In genomic region chr2:54598347-54599325, GRCh38 we compare ENCODE assay signal across 14 cellular contexts.
DNase-seq lines count a peak whose midpoint lies in the region; ATAC-seq, FAIRE-seq and TF ChIP-seq lines count a peak whose summit lies in the region.
"Had no signal": no experiment of that assay in that cellular context is flagged by ENCODE, and none has a peak within 500 bp of the region (broad histone marks: within the 10 kb centered on the region; RNA-seq: fewer than 3 reads in every experiment).

No MANE protein-coding gene starts in this region.

- WGBS in K562 (ENCODE audit: insufficient coverage, low coverage, missing lambda C conversion rate), result 92% methylated on average over 14 of the region's 14 CpGs
- 86% methylated on average over 14 of the region's 14 CpGs for WGBS in liver
- WGBS in trophoblast cell (ENCODE audit: extremely low coverage, insufficient coverage, insufficient read length), result no CpG with 5 or more reads among the region's 14 CpGs

- H3K36me3 Mint-ChIP-seq in activated naive CD4-positive, alpha-beta T cell treated with anti-CD3 and anti-CD28 coated beads, Interleukin-2, amount 10 ng/mL, durations not matched to agents 7 days and 5 days, result peaks cover 74% of the 10 kb centered on the region

- H3K9ac ChIP-seq in K562 (ENCODE audit: insufficient read depth in 1 of 2, low read depth in 2 of 2, low read length in 2 of 2) (no peak overlapping the region; a peak in 1 of 4 replicates), liver (ENCODE audit: low read depth in 1 of 2, low read length in 2 of 2) (no peak overlapping the region), trophoblast cell (ENCODE audit: low read length) (no peak overlapping the region)

- H3K4me3 ChIP-seq in K562 (no peak overlapping the region), liver (ENCODE audit: low read depth in 1 of 3, low read length in 3 of 3) (no peak overlapping the region), tibial artery (no peak overlapping the region), trophoblast cell (ENCODE audit: low read depth, low read length) (no peak overlapping the region)

- H4K12ac ChIP-seq in trophoblast cell (ENCODE audit: low read depth, low read length), result no peak overlapping the region

- no peak overlapping the region for H3K18ac ChIP-seq in trophoblast cell (ENCODE audit: low read length)

- no peak overlapping the region for H3K27ac ChIP-seq in K562 (ENCODE audit: extremely low read depth, low read depth, low read length)
- peak overlapping the region; percentile 44 to 62 for H3K27ac ChIP-seq in liver (ENCODE audit: low read depth in 1 of 2, low read length in 2 of 2)
- peak overlapping the region; percentile 52 to 67 for H3K27ac ChIP-seq in tibial artery
- no peak overlapping the region for H3K27ac ChIP-seq in trophoblast cell (ENCODE audit: low read depth, low read length)
- H3K27ac ChIP-seq: HL-60 had no signal

- no peaks in the 10 kb centered on the region for H3K79me1 ChIP-seq in trophoblast cell (ENCODE audit: low read length)

- H3K9me3 Mint-ChIP-seq in activated naive CD4-positive, alpha-beta T cell treated with anti-CD3 and anti-CD28 coated beads, Interleukin-2, amount 10 ng/mL, durations not matched to agents 7 days and 5 days, result no peaks in the 10 kb centered on the region

- H3K27me3 Mint-ChIP-seq in activated naive CD4-positive, alpha-beta T cell treated with anti-CD3 and anti-CD28 coated beads, Interleukin-2, amount 10 ng/mL, durations not matched to agents 7 days and 5 days, result no peaks in the 10 kb centered on the region

- H2AFZ ChIP-seq in K562 (ENCODE audit: low read depth, low read length) (no peak overlapping the region), trophoblast cell (ENCODE audit: insufficient read depth, low read length, poor library complexity) (no peak overlapping the region)

- H3K14ac ChIP-seq in trophoblast cell (ENCODE audit: low read length), result no peak overlapping the region

- TF ChIP-seq RAD21 in K562 (CRISPR knock-in tag; conservative IDR thresholded peaks at IDR 0.05 in 1 of 2, IDR thresholded peaks at IDR 0.05 in 1 of 2) (no peak), liver (IDR thresholded peaks at IDR 0.05) (no peak)

- H3K4me1 Mint-ChIP-seq in activated naive CD4-positive, alpha-beta T cell treated with anti-CD3 and anti-CD28 coated beads, Interleukin-2, amount 10 ng/mL, durations not matched to agents 7 days and 5 days, result peaks cover 94% of the 10 kb centered on the region

- peak overlapping the region; percentile 80 for H3K27ac Mint-ChIP-seq in activated naive CD4-positive, alpha-beta T cell treated with anti-CD3 and anti-CD28 coated beads, Interleukin-2, amount 10 ng/mL, durations not matched to agents 7 days and 5 days

- ATAC-seq in K562, result no peak

- no peaks in the 10 kb centered on the region for H3K9me1 ChIP-seq in K562 (ENCODE audit: control insufficient read depth, insufficient read depth, low read length)

- in situ Hi-C loops in K562 (cut with MboI), result no loop called here

- no peak for TF ChIP-seq CTCF in K562 (IDR thresholded peaks at IDR 0.05 in 2 of 3, conservative IDR thresholded peaks at IDR 0.05 in 1 of 3; ENCODE audit: insufficient read depth in 2 of 3, low read depth in 1 of 3, low read length in 3 of 3)
- no peak for TF ChIP-seq CTCF in liver (IDR thresholded peaks at IDR 0.05; ENCODE audit: low read depth, low read length, missing input control)
- no peak for TF ChIP-seq CTCF in tibial artery (IDR thresholded peaks at IDR 0.05)

- H3K4ac ChIP-seq in trophoblast cell (ENCODE audit: low read depth, low read length), result no peak overlapping the region

- CTCF ChIA-PET in activated naive CD4-positive, alpha-beta T cell treated with anti-CD3 and anti-CD28 coated beads, Interleukin-2, amount 10 ng/mL, durations not matched to agents 7 days and 5 days (lab: Charles Lee), result interaction anchor here (2.2 kb wide), 1 partner anchor 74 kb away, joined by 7 read pairs; no protein-coding TSS in a partner anchor
- CTCF ChIA-PET in K562 (lab: Yijun Ruan, JAX; ENCODE audit: low intra/inter-chr PET ratio), result no interaction called here

- no peak overlapping the region for H4K91ac ChIP-seq in trophoblast cell (ENCODE audit: low read depth, low read length)

- TF ChIP-seq POLR2A in K562 (conservative IDR thresholded peaks at IDR 0.05), result no peak

- peaks cover 77% of the 10 kb centered on the region for H3K79me2 ChIP-seq in K562 (ENCODE audit: control insufficient read depth, insufficient read depth, low read length)
- H3K79me2 ChIP-seq in trophoblast cell (ENCODE audit: control insufficient read depth, insufficient read depth, low read length, poor library complexity), result peaks cover 5% of the 10 kb centered on the region

- H2AK5ac ChIP-seq in trophoblast cell (ENCODE audit: low read length), result no peak overlapping the region

- H3K4me1 ChIP-seq in K562 (replicated peaks in 1 of 2; ENCODE audit: control insufficient read depth in 2 of 2, insufficient read depth in 2 of 2, low read length in 2 of 2), result peaks cover 39 to 79% of the 10 kb centered on the region in 2 experiments
- peaks cover 34 to 91% (median 84%) of the 10 kb centered on the region in 4 donors for H3K4me1 ChIP-seq in liver (ENCODE audit: control insufficient read depth in 4 of 4, insufficient read depth in 4 of 4, low read length in 3 of 4)
- peaks cover 0 to 85% (median 60%) of the 10 kb centered on the region in 4 donors for H3K4me1 ChIP-seq in tibial artery
- peaks cover 2% of the 10 kb centered on the region in 2 experiments for H3K4me1 ChIP-seq in trophoblast cell (ENCODE audit: control insufficient read depth in 1 of 2, insufficient read depth in 2 of 2, low read length in 2 of 2)

- no peak overlapping the region for H2BK120ac ChIP-seq in trophoblast cell (ENCODE audit: insufficient read depth, low read length, poor library complexity)

- H3K4me2 ChIP-seq in K562 (ENCODE audit: insufficient read depth, low read length) (no peak overlapping the region), trophoblast cell (ENCODE audit: low read length) (no peak overlapping the region)

- H3K36me3 ChIP-seq in K562 (ENCODE audit: control insufficient read depth, insufficient read depth, low read length) (peaks cover 13% of the 10 kb centered on the region; the same call in 1 of the 3 replicates), liver (ENCODE audit: control insufficient read depth in 4 of 4, insufficient read depth in 3 of 4, low read depth in 1 of 4, low read length in 3 of 4) (peaks cover 0 to 4% (median 2%) of the 10 kb centered on the region in 4 donors), tibial artery (no peaks in the 10 kb centered on the region), trophoblast cell (ENCODE audit: control insufficient read depth in 1 of 2, insufficient read depth in 2 of 2, low read length in 2 of 2) (peaks cover 6 to 21% of the 10 kb centered on the region in 2 experiments)

- no peak for TF ChIP-seq EP300 in K562 (IDR thresholded peaks at IDR 0.05; ENCODE audit: low read length)

- intact Hi-C loops in K562 (cut with micrococcal nuclease), result no loop called here
- intact Hi-C loops in tibial artery (cut with DNase I; ENCODE audit: low total_unique reads), result no loop called here

- no peak for DNase-seq in activated naive CD4-positive, alpha-beta T cell treated with anti-CD3 and anti-CD28 coated beads, Interleukin-2, amount 10 ng/mL, durations not matched to agents 7 days and 5 days
- no peak for DNase-seq in activated naive CD4-positive, alpha-beta T cell treated with anti-CD3 and anti-CD28 coated beads, Interleukin-2, amount 50 U/mL, for 16 hours
- DNase-seq in K562 (ENCODE audit: extremely low read depth in 1 of 4, low spot score in 3 of 4), result peak in 1 of 4 experiments; percentile 52
- no peak for DNase-seq in tibial artery
- DNase-seq in trophoblast cell, result no peak
- DNase-seq in RCC 7860 (ENCODE audit: low spot score), result no peak
- no peak for DNase-seq in NOMO-1 (lab: John Stamatoyannopoulos, UW; ENCODE audit: unreplicated experiment in 2 of 2)
- DNase-seq: activated CD4-positive, CD25-positive, alpha-beta regulatory T cell; activated gamma-delta T cell treated with Interleukin-2 at 50 U/mL for 16 hours; NCI-H345; stimulated activated naive CD4-positive, alpha-beta T cell had no signal

- no peak overlapping the region for H3K4me3 Mint-ChIP-seq in activated naive CD4-positive, alpha-beta T cell treated with anti-CD3 and anti-CD28 coated beads, Interleukin-2, amount 10 ng/mL, durations not matched to agents 7 days and 5 days

- POLR2A ChIA-PET in K562 (lab: Yijun Ruan, JAX), result interaction anchor here (0.7 to 2.3 kb wide), 4 partner anchors 7 to 64 kb away, joined by 3 to 6 read pairs (median 4); no protein-coding TSS in a partner anchor

- no peak overlapping the region for H2BK12ac ChIP-seq in trophoblast cell (ENCODE audit: low read length)

- no peak overlapping the region for H4K8ac ChIP-seq in trophoblast cell (ENCODE audit: low read depth, low read length)

- H2BK5ac ChIP-seq in trophoblast cell (ENCODE audit: low read depth, low read length, poor library complexity), result no peak overlapping the region

- no peak for FAIRE-seq in K562 (lab: Jason Lieb, UNC)
- FAIRE-seq in RCC 7860 (lab: Jason Lieb, UNC), result no peak
- FAIRE-seq: GM18507 had no signal

- H3K23ac ChIP-seq in trophoblast cell (ENCODE audit: low read length), result no peak overlapping the region

- no TSS peak for BruUV-seq in K562 (replicated peaks; lab: Mats Ljungman, UMichigan)

- H3K27me3 ChIP-seq in K562 (ENCODE audit: control insufficient read depth in 2 of 2, insufficient read depth in 2 of 2, low read length in 2 of 2) (no peaks in the 10 kb centered on the region), liver (ENCODE audit: control insufficient read depth in 4 of 4, insufficient read depth in 4 of 4, low read length in 3 of 4) (no peaks in the 10 kb centered on the region), tibial artery (no peaks in the 10 kb centered on the region), trophoblast cell (ENCODE audit: insufficient read depth, low read length) (no peaks in the 10 kb centered on the region)

- H3K9me3 ChIP-seq in K562 (replicated peaks; ENCODE audit: control insufficient read depth, insufficient read depth, low read depth, low read length), result no peaks in the 10 kb centered on the region
- no peaks in the 10 kb centered on the region for H3K9me3 ChIP-seq in liver (ENCODE audit: control insufficient read depth in 4 of 4, low read length in 3 of 4)
- no peaks in the 10 kb centered on the region for H3K9me3 ChIP-seq in tibial artery
- H3K9me3 ChIP-seq in trophoblast cell (ENCODE audit: insufficient read depth, low read depth, low read length), result peaks cover 2% of the 10 kb centered on the region

- H4K20me1 ChIP-seq in K562 (replicated peaks; ENCODE audit: control insufficient read depth, insufficient read depth, low read length), result no peaks in the 10 kb centered on the region

TF ChIP-seq in K562, 482 proteins besides CTCF, POLR2A, EP300 and RAD21 (continues in another document):
- TF ChIP-seq ZNF232 (CRISPR knock-in tag; IDR thresholded peaks at IDR 0.05), result no peak
- TF ChIP-seq NBN (IDR thresholded peaks at IDR 0.05; ENCODE audit: low read depth), result no peak

Comparison
In these comparisons a context has a peak if more than half of its experiments do, and no peak if none do; other contexts are left out.
1. H3K27ac ChIP-seq: peak in liver (2 of 2) and tibial artery (2 of 2); none in K562 (single experiment) and trophoblast cell (single experiment).